ENCODE assay signal across 12 cellular contexts in the genomic region with DNA sequence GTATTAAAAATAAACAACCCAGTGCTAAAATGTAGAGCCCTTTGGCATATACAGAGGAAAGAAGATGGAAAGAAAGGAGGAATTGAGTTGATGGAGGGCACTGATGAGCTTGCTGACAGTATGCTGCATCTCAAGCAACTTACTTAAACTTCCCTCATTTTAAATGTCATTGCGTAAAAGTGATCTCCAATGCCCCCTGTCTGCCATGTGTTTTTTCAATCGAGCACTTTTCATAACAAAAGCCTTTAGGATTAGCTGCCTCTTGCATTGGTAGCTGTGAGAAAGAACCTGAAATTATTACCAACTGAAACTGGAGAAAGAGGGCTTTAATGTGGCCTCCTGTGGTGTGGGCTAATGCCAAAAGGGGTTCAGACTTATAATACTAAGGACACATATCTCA.
DNase-seq lines count a peak whose midpoint lies in the region; ATAC-seq and TF ChIP-seq lines count a peak whose summit lies in the region.
"Had no signal": no experiment of that assay in that cellular context is flagged by ENCODE, and none has a peak within 500 bp of the region (broad histone marks: within the 10 kb centered on the region; RNA-seq: fewer than 3 reads in every experiment).

No MANE protein-coding gene starts in this region.

- DNase-seq in fibroblast of peridontal ligament (ENCODE audit: extremely low read depth) (peak; percentile 73), SW 1271 (lab: John Stamatoyannopoulos, UW) (no peak), SHP77 treated with DMSO at 0.1 percent for 48 hours (lab: John Stamatoyannopoulos, UW) (no peak)
- DNase-seq in activated T-cell treated with anti-CD3 and anti-CD28 coated beads, Interleukin-2, amount 50 U/mL, for 1 hour, result no peak
- DNase-seq: activated CD4-positive, alpha-beta T cell treated with anti-CD3 and anti-CD28 coated beads for 1 hour; CD4-positive, CD25-positive, alpha-beta regulatory T cell; NCI-H69; stimulated activated naive CD4-positive, alpha-beta T cell had no signal

- no peaks in the 10 kb centered on the region for H3K36me3 ChIP-seq in OCI-LY3 (replicated peaks; ENCODE audit: low read depth, low read length)

- H3K4me3 ChIP-seq in OCI-LY3 (ENCODE audit: low read length), result no peak overlapping the region

- no peak overlapping the region for H3K4me3 Mint-ChIP-seq in activated T-helper 17 cell treated with anti-CD3 and anti-CD28 coated beads, Interleukin-2, amount 50 U/mL, for 72 hours
- H3K4me3 Mint-ChIP-seq: CD4-positive, CD25-positive, alpha-beta regulatory T cell had no signal

- no peaks in the 10 kb centered on the region for H3K4me1 Mint-ChIP-seq in activated T-helper 17 cell treated with anti-CD3 and anti-CD28 coated beads, Interleukin-2, amount 50 U/mL, for 72 hours
- H3K4me1 Mint-ChIP-seq: CD4-positive, CD25-positive, alpha-beta regulatory T cell had no signal

- no peaks in the 10 kb centered on the region for H3K79me2 ChIP-seq in OCI-LY3 (ENCODE audit: low read length)

- no peaks in the 10 kb centered on the region for H3K9me3 Mint-ChIP-seq in activated T-helper 17 cell treated with anti-CD3 and anti-CD28 coated beads, Interleukin-2, amount 50 U/mL, for 72 hours

- no peaks in the 10 kb centered on the region for H4K20me1 ChIP-seq in OCI-LY3 (ENCODE audit: insufficient read depth, low read length)

- peak; percentile 21; the same call in 1 of the 2 replicates for TF ChIP-seq CTCF in 22Rv1 (IDR thresholded peaks at IDR 0.05)
- TF ChIP-seq CTCF in GM12873 (IDR thresholded peaks at IDR 0.05; ENCODE audit: insufficient read depth, low read depth, low read length, missing control alignments), result peak; percentile 27
- peak; percentile 57 for TF ChIP-seq CTCF in OCI-LY3 (IDR thresholded peaks at IDR 0.05; ENCODE audit: low read depth, low read length)

- H3K36me3 Mint-ChIP-seq in activated T-helper 17 cell treated with anti-CD3 and anti-CD28 coated beads, Interleukin-2, amount 50 U/mL, for 72 hours (ENCODE audit: low read depth), result no peaks in the 10 kb centered on the region
- H3K36me3 Mint-ChIP-seq: CD4-positive, CD25-positive, alpha-beta regulatory T cell had no signal

- no peak overlapping the region for H3K9ac ChIP-seq in OCI-LY3 (ENCODE audit: low read length)

- 0 out of 2 replicates have a peak, but pooled peaks cover 5% of the 10 kb centered on the region for H3K27me3 ChIP-seq in OCI-LY3 (ENCODE audit: low read depth, low read length)

- H3K27ac ChIP-seq in 22Rv1, result no peak overlapping the region
- no peak overlapping the region for H3K27ac ChIP-seq in OCI-LY3 (ENCODE audit: low read length)

- no peaks in the 10 kb centered on the region for H3K9me3 ChIP-seq in OCI-LY3 (ENCODE audit: insufficient read depth, low read length)

- H3K4me1 ChIP-seq in OCI-LY3 (ENCODE audit: low read length), result no peaks in the 10 kb centered on the region

- no peak for ATAC-seq in activated T-helper 17 cell treated with anti-CD3 and anti-CD28 coated beads, Interleukin-2, amount 50 U/mL, for 72 hours (replicated peaks)

- H3K4me2 ChIP-seq in OCI-LY3 (ENCODE audit: low read length), result no peak overlapping the region

- H2AFZ ChIP-seq in OCI-LY3 (ENCODE audit: low read depth, low read length), result no peak overlapping the region

- no peaks in the 10 kb centered on the region for H3K27me3 Mint-ChIP-seq in activated T-helper 17 cell treated with anti-CD3 and anti-CD28 coated beads, Interleukin-2, amount 50 U/mL, for 72 hours

- no peak overlapping the region for H3K27ac Mint-ChIP-seq in activated T-helper 17 cell treated with anti-CD3 and anti-CD28 coated beads, Interleukin-2, amount 50 U/mL, for 72 hours
- H3K27ac Mint-ChIP-seq: CD4-positive, CD25-positive, alpha-beta regulatory T cell had no signal
